ENCODE assay signal across 13 cellular contexts in the genomic region with DNA sequence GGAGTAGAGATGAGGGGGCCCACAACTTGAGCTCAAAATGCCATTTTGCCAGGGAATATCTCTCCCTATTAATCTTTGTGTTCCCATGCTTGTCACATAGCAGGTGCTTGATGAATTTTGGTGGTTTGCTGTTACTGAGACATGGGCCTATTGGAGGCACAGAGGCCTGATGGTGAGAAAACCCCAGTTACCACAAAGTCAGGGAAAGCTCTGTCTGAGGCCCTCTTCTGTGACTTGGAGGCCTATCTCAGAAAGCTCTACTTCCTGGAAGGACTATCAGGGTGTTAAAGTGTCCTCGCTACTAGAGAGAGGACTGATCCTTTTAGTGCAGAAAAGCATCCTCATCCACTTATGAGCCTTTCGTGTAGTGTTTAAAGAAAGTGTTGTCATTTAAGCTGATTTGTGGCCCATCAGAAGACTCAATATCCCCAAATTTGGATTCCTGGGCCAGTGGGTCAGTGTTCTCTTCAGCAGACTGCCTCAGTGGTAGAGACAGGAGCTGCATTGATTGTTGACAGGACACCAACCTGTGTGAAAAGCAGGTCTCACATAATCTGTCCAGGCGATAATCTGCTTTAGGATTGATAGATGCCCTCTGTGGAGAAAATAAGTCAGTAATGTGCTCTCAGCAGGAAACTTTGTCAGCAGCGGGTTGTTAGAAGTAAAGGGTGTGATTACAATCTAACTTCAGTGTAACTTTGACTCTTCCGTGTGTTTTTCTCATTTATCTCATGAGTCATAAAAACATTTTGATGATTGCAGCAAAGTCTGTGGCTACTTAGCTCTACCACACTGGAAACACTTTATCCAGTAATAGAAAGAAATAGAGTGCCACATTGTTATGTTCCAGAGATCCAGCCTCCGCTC.
DNase-seq lines count a peak whose midpoint lies in the region; ATAC-seq and TF ChIP-seq lines count a peak whose summit lies in the region.
"Had no signal": no experiment of that assay in that cellular context is flagged by ENCODE, and none has a peak within 500 bp of the region (broad histone marks: within the 10 kb centered on the region; RNA-seq: fewer than 3 reads in every experiment).

No MANE protein-coding gene starts in this region.

- TF ChIP-seq POLR2A in lower leg skin (IDR thresholded peaks at IDR 0.05) (no peak), esophagus squamous epithelium (IDR thresholded peaks at IDR 0.05) (no peak)

- H3K4me3 ChIP-seq in fibroblast of villous mesenchyme (ENCODE audit: low read depth, low read length) (no peak overlapping the region), lower leg skin (ENCODE audit: low read depth, poor library complexity, severe bottlenecking) (no peak overlapping the region), WERI-Rb-1 (ENCODE audit: low read depth, low read length) (no peak overlapping the region), esophagus squamous epithelium (no peak overlapping the region)

- H3K4me1 Mint-ChIP-seq in activated CD4-positive, alpha-beta T cell treated with anti-CD3 and anti-CD28 coated beads, Interleukin-2, amount 10 ng/mL, durations not matched to agents 24 days and 14 days, result peaks cover 76% of the 10 kb centered on the region
- H3K4me1 Mint-ChIP-seq: CD14-positive monocyte had no signal

- peaks cover 28% of the 10 kb centered on the region for H3K36me3 Mint-ChIP-seq in activated CD4-positive, alpha-beta T cell treated with anti-CD3 and anti-CD28 coated beads, Interleukin-2, amount 10 ng/mL, durations not matched to agents 24 days and 14 days (ENCODE audit: low read depth)
- H3K36me3 Mint-ChIP-seq: CD14-positive monocyte had no signal

- H3K27me3 ChIP-seq in WERI-Rb-1 (ENCODE audit: insufficient read depth, low read depth, severe bottlenecking) (no peaks in the 10 kb centered on the region), esophagus squamous epithelium (no peaks in the 10 kb centered on the region)

- DNase-seq in CMK (ENCODE audit: low read depth) (peak; percentile 4), fibroblast of villous mesenchyme (ENCODE audit: low read depth) (peak; percentile 38), lower leg skin (ENCODE audit: low spot score in 2 of 2) (no peak), NCI-H1092 treated with DMSO at 0.1 percent for 48 hours (lab: John Stamatoyannopoulos, UW) (no peak), WERI-Rb-1 (no peak), esophagus squamous epithelium (lab: John Stamatoyannopoulos, UW) (no peak)
- DNase-seq in activated CD4-positive, alpha-beta T cell treated with anti-CD3 and anti-CD28 coated beads, Interleukin-2, amount 10 ng/mL, durations not matched to agents 24 days and 14 days, result peak; percentile 86
- DNase-seq: mammary epithelial cell, NCI-H187 treated with DMSO at 0.1 percent for 48 hours, retina had no signal

- H3K27ac ChIP-seq in WERI-Rb-1 (no peak overlapping the region), esophagus squamous epithelium (peak overlapping the region in 1 of 4 donors; percentile 10)

- peak overlapping the region; percentile 97 for H3K27ac Mint-ChIP-seq in activated CD4-positive, alpha-beta T cell treated with anti-CD3 and anti-CD28 coated beads, Interleukin-2, amount 10 ng/mL, durations not matched to agents 24 days and 14 days
- H3K27ac Mint-ChIP-seq: CD14-positive monocyte had no signal

- H3K9me3 Mint-ChIP-seq in activated CD4-positive, alpha-beta T cell treated with anti-CD3 and anti-CD28 coated beads, Interleukin-2, amount 10 ng/mL, durations not matched to agents 24 days and 14 days, result peaks cover 6% of the 10 kb centered on the region

- peak overlapping the region; percentile 91 for H3K4me3 Mint-ChIP-seq in activated CD4-positive, alpha-beta T cell treated with anti-CD3 and anti-CD28 coated beads, Interleukin-2, amount 10 ng/mL, durations not matched to agents 24 days and 14 days
- H3K4me3 Mint-ChIP-seq: CD14-positive monocyte had no signal

- TF ChIP-seq CTCF in fibroblast of villous mesenchyme (IDR thresholded peaks at IDR 0.05; ENCODE audit: insufficient read depth, low read depth, low read length) (no peak), lower leg skin (IDR thresholded peaks at IDR 0.05) (no peak), WERI-Rb-1 (IDR thresholded peaks at IDR 0.05; ENCODE audit: low read depth, low read length) (no peak), esophagus squamous epithelium (IDR thresholded peaks at IDR 0.05) (no peak)

- H3K36me3 ChIP-seq in WERI-Rb-1 (no peaks in the 10 kb centered on the region), esophagus squamous epithelium (no peaks in the 10 kb centered on the region)

- H3K27me3 Mint-ChIP-seq in activated CD4-positive, alpha-beta T cell treated with anti-CD3 and anti-CD28 coated beads, Interleukin-2, amount 10 ng/mL, durations not matched to agents 24 days and 14 days, result no peaks in the 10 kb centered on the region

- WGBS in lower leg skin, 2 donors, result 83 to 85% methylated on average over 6 of the region's 6 CpGs
- WGBS in esophagus squamous epithelium, 2 donors, result 70 to 77% methylated on average over 6 of the region's 6 CpGs

- ATAC-seq in GM21717 (IDR thresholded peaks at IDR 0.05; ENCODE audit: unreplicated experiment), result peak; percentile 79
- ATAC-seq: HCT116 had no signal

- H3K9me3 ChIP-seq in WERI-Rb-1 (ENCODE audit: severe bottlenecking), result no peaks in the 10 kb centered on the region
- H3K9me3 ChIP-seq in esophagus squamous epithelium, result no peaks in the 10 kb centered on the region

- intact Hi-C loops in activated CD4-positive, alpha-beta T cell treated with anti-CD3 and anti-CD28 coated beads, Interleukin-2, amount 10 ng/mL, durations not matched to agents 24 days and 14 days (cut with micrococcal nuclease), result loop anchor here (1.0 to 10.0 kb wide), 9 partner anchors 9 to 599 kb away; a partner anchor contains a TSS
- intact Hi-C loops in lower leg skin (cut with DNase I; ENCODE audit: low total_unique reads) (no loop called here), esophagus squamous epithelium (cut with DNase I) (no loop called here)

- H3K4me1 ChIP-seq in esophagus squamous epithelium, result peaks cover 0 to 4% (median 0%) of the 10 kb centered on the region in 3 donors

Comparison
In these comparisons a context has a peak if more than half of its experiments do, and no peak if none do; other contexts are left out.
1. DNase-seq: peak in CMK (single experiment), activated CD4-positive, alpha-beta T cell treated with anti-CD3 and anti-CD28 coated beads, Interleukin-2, amount 10 ng/mL, durations not matched to agents 24 days and 14 days (single experiment) and fibroblast of villous mesenchyme (single experiment); none in lower leg skin (0 of 2), NCI-H1092 treated with DMSO at 0.1 percent for 48 hours (single experiment), WERI-Rb-1 (single experiment) and esophagus squamous epithelium (single experiment).